ENCODE assay signal across 1 cellular context in genomic region chr4:32525420-32525819, GRCh38.
TF ChIP-seq lines count a peak whose summit lies in the region.

No MANE protein-coding gene starts in this region.

TF ChIP-seq in GM12878, 131 proteins besides CTCF, POLR2A, EP300 and RAD21:
- TF ChIP-seq SKIL (IDR thresholded peaks at IDR 0.05; ENCODE audit: low read depth, poor library complexity, severe bottlenecking) = no peak
- no peak for TF ChIP-seq TAF1 (IDR thresholded peaks at IDR 0.05; ENCODE audit: borderline replicate concordance, low read depth, low read length)
- peak; percentile 34; the same call in 1 of the 2 replicates for TF ChIP-seq JUNB (IDR thresholded peaks at IDR 0.05)
- peak; percentile 75 for TF ChIP-seq RELB (IDR thresholded peaks at IDR 0.05; ENCODE audit: low read depth)
- no peak for TF ChIP-seq NR2C2 (IDR thresholded peaks at IDR 0.05; ENCODE audit: borderline replicate concordance, control insufficient read depth, insufficient read length, low read depth)
- peak; percentile 87 for TF ChIP-seq MTA2 (IDR thresholded peaks at IDR 0.05; ENCODE audit: low read depth)
- no peak for TF ChIP-seq RCOR1 (conservative IDR thresholded peaks at IDR 0.05; ENCODE audit: low read depth, low read length)
- TF ChIP-seq NR2F1 (conservative IDR thresholded peaks at IDR 0.05) = peak; percentile 39; the same call in 1 of the 2 replicates
- 0 out of 2 replicates have a peak, but pooled peaks have one; percentile 22 for TF ChIP-seq BCL11A (IDR thresholded peaks at IDR 0.05; ENCODE audit: low read depth, low read length)
- TF ChIP-seq PAX8 (IDR thresholded peaks at IDR 0.05) = no peak
- TF ChIP-seq BHLHE40 (IDR thresholded peaks at IDR 0.05; ENCODE audit: borderline replicate concordance in 1 of 2, low read depth in 2 of 2, low read length in 1 of 2) = peak; percentile 43 to 64; a peak in 2 of 4 replicates
- 0 out of 2 replicates have a peak, but pooled peaks have one; percentile 15 for TF ChIP-seq BMI1 (IDR thresholded peaks at IDR 0.05; ENCODE audit: borderline replicate concordance)
- 0 out of 2 replicates have a peak, but pooled peaks have one; percentile 26 for TF ChIP-seq DPF2 (IDR thresholded peaks at IDR 0.05)
